ENCODE assay signal across 24 cellular contexts in the genomic region with DNA sequence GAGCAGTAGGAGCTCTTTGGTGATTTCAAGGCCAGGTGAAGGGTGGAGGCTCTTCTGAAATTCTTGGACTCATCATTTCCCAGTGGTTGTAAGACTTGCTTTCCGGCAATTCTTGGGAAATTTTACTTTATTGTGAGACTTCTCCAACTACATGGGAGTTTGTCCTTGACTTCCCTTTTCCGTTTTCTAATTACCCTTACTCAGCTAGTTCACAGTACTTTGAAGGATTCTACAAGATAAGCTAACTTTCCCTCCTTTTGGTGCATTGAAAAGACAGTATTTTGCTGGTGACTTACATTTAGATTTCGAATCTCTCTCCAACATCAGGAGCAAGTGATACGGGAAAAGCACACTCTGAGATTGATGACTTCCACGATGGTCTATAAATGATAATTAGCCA. TPM values are rescaled to one million over a fixed set of nuclear protein-coding genes. Genes with fewer than 3 reads are reported as not detected.
"Had no signal": no experiment of that assay in that cellular context is flagged by ENCODE, and none has a peak within 500 bp of the region (broad histone marks: within the 10 kb centered on the region; RNA-seq: fewer than 3 reads in every experiment).

No MANE protein-coding gene starts in this region.

- H3K4me3 Mint-ChIP-seq: T-cell had no signal

- DNase-seq: Karpas-422, KG1, MG63, NCI-H1092, NCI-H1105 treated with DMSO at 0.1 percent for 48 hours, NCI-H1436, NCI-H187, NCI-H2029, NCI-H2081 treated with DMSO at 0.1 percent for 48 hours, NCI-H2171, NCI-H226, NCI-H446, NCI-H510A, NCI-H524 treated with DMSO at 0.1 percent for 48 hours, NCI-H69, NCI-H774, PC-3, SHP77, SK-N-SH, SW 1271, T-cell had no signal

- FAIRE-seq: HTR-8/SVneo had no signal

- H3K27ac ChIP-seq: HL-60 had no signal

- H3K36me3 Mint-ChIP-seq: T-cell had no signal

- H3K27ac Mint-ChIP-seq: T-cell had no signal

- H3K9me3 ChIP-seq: MG63, SK-N-SH had no signal

- H3K36me3 ChIP-seq: MG63 had no signal

- H3K4me1 Mint-ChIP-seq: T-cell had no signal

- H3K9me3 Mint-ChIP-seq: T-cell had no signal

- ATAC-seq: Panc1, PC-3, T-cell had no signal

- H3K4me2 ChIP-seq: SK-N-SH had no signal

- H3K27me3 ChIP-seq: MG63 had no signal

- H3K9ac ChIP-seq: SK-N-SH had no signal

- H3K4me3 ChIP-seq: MG63 had no signal

RNA-seq across cellular contexts. Expression of gene PLAC1, which starts 12.1 kb away (rescaled TPM):
- total RNA-seq: T-cell had no signal
